Comparison of ENCODE assay signal across 36 cellular contexts in genomic region chr7:132857703-132858102, GRCh38.
"Had no signal": no experiment of that assay in that cellular context is flagged by ENCODE, and none has a peak within 500 bp of the region (broad histone marks: within the 10 kb centered on the region; RNA-seq: fewer than 3 reads in every experiment).

No MANE protein-coding gene starts in this region.

- H3K4me3 ChIP-seq: adrenal gland, body of pancreas, esophagus muscularis mucosa, gastrocnemius medialis had no signal

- DNase-seq: activated CD4-positive, alpha-beta memory T cell treated with anti-CD3 and anti-CD28 coated beads for 36 hours; activated CD4-positive, alpha-beta T cell treated with anti-CD3 and anti-CD28 coated beads for 36 hours; activated CD4-positive, alpha-beta T cell treated with anti-CD3 and anti-CD28 coated beads, Interleukin-2, amount 10 ng/mL, durations not matched to agents 24 days and 14 days; activated CD4-positive, CD25-positive, alpha-beta regulatory T cell; activated CD4-positive, CD25-positive, alpha-beta regulatory T cell treated with anti-CD3 and anti-CD28 coated beads, Interleukin-2, amount 50 U/mL, for 72 hours; activated CD8-positive, alpha-beta memory T cell treated with anti-CD3 and anti-CD28 coated beads, Interleukin-2, amount 10 ng/mL, durations not matched to agents 7 days and 5 days; activated CD8-positive, alpha-beta memory T cell treated with anti-CD3 and anti-CD28 coated beads, Interleukin-2, amount 50 U/mL, for 4 hours; activated CD8-positive, alpha-beta T cell treated with anti-CD3 and anti-CD28 coated beads, Interleukin-2, amount 10 ng/mL, durations not matched to agents 7 days and 5 days; activated effector memory CD4-positive, alpha-beta T cell treated with anti-CD3 and anti-CD28 coated beads, Interleukin-2, amount 50 U/mL, for 16 hours; activated naive CD4-positive, alpha-beta T cell treated with anti-CD3 and anti-CD28 coated beads for 36 hours; activated naive CD8-positive, alpha-beta T cell treated with anti-CD3 and anti-CD28 coated beads for 36 hours; activated naive CD8-positive, alpha-beta T cell treated with anti-CD3 and anti-CD28 coated beads, Interleukin-2, amount 50 U/mL, for 24 hours; activated T-cell treated with anti-CD3 and anti-CD28 coated beads, Interleukin-2, amount 50 U/mL, for 1 hour; activated T-cell treated with anti-CD3 and anti-CD28 coated beads, Interleukin-2, amount 50 U/mL, for 48 hours; adrenal gland; amygdala; aorta; body of pancreas; caudate nucleus; cortex of kidney; dermis blood vessel endothelial cell; effector CD4-positive, alpha-beta T cell; effector memory CD8-positive, alpha-beta T cell; erythroblast; glutamatergic neuron; T-cell; T-helper 17 cell; T1000; WERI-Rb-1 had no signal

- H3K36me3 ChIP-seq: adrenal gland, esophagus muscularis mucosa, gastrocnemius medialis, WERI-Rb-1 had no signal

- H3K27me3 ChIP-seq: adrenal gland, body of pancreas, esophagus muscularis mucosa, foreskin keratinocyte, gastrocnemius medialis had no signal

- H3K27ac Mint-ChIP-seq: activated CD4-positive, alpha-beta memory T cell treated with anti-CD3 and anti-CD28 coated beads for 36 hours; activated CD4-positive, alpha-beta T cell treated with anti-CD3 and anti-CD28 coated beads for 36 hours; activated CD4-positive, alpha-beta T cell treated with anti-CD3 and anti-CD28 coated beads, Interleukin-2, amount 10 ng/mL, durations not matched to agents 24 days and 14 days; activated CD8-positive, alpha-beta memory T cell treated with anti-CD3 and anti-CD28 coated beads, Interleukin-2, amount 10 ng/mL, durations not matched to agents 7 days and 5 days; activated CD8-positive, alpha-beta T cell treated with anti-CD3 and anti-CD28 coated beads, Interleukin-2, amount 10 ng/mL, durations not matched to agents 7 days and 5 days; activated naive CD4-positive, alpha-beta T cell treated with anti-CD3 and anti-CD28 coated beads for 36 hours; activated naive CD8-positive, alpha-beta T cell treated with anti-CD3 and anti-CD28 coated beads for 36 hours; activated naive CD8-positive, alpha-beta T cell treated with anti-CD3 and anti-CD28 coated beads, Interleukin-2, amount 50 U/mL, for 24 hours; activated T-helper 2 cell treated with anti-CD3 and anti-CD28 coated beads, Interferon-gamma antibody, Interleukin-2, Interleukin-4, amounts not matched to agents 10 μg/mL and 5 μg/mL and 100 μg/mL, durations not matched to agents 14 hours and 24 hours and 36 hours; effector memory CD8-positive, alpha-beta T cell; T-cell; T-helper 2 cell treated with Interferon-gamma antibody and Interleukin-4, amounts not matched to agents 5 μg/mL and 100 μg/mL, for 36 hours had no signal

- H3K27me3 Mint-ChIP-seq: activated CD4-positive, alpha-beta memory T cell treated with anti-CD3 and anti-CD28 coated beads for 36 hours; activated CD4-positive, alpha-beta T cell treated with anti-CD3 and anti-CD28 coated beads for 36 hours; activated CD4-positive, alpha-beta T cell treated with anti-CD3 and anti-CD28 coated beads, Interleukin-2, amount 10 ng/mL, durations not matched to agents 24 days and 14 days; activated CD8-positive, alpha-beta memory T cell treated with anti-CD3 and anti-CD28 coated beads, Interleukin-2, amount 10 ng/mL, durations not matched to agents 7 days and 5 days; activated naive CD4-positive, alpha-beta T cell treated with anti-CD3 and anti-CD28 coated beads, Interleukin-2, amount 50 U/mL, for 24 hours; activated naive CD8-positive, alpha-beta T cell treated with anti-CD3 and anti-CD28 coated beads for 36 hours; activated naive CD8-positive, alpha-beta T cell treated with anti-CD3 and anti-CD28 coated beads, Interleukin-2, amount 50 U/mL, for 24 hours; effector memory CD8-positive, alpha-beta T cell; T-cell; T-helper 17 cell had no signal

- H3K9me3 Mint-ChIP-seq: activated CD4-positive, alpha-beta memory T cell treated with anti-CD3 and anti-CD28 coated beads for 36 hours; activated CD4-positive, alpha-beta T cell treated with anti-CD3 and anti-CD28 coated beads, Interleukin-2, amount 10 ng/mL, durations not matched to agents 24 days and 14 days; activated naive CD4-positive, alpha-beta T cell treated with anti-CD3 and anti-CD28 coated beads for 36 hours; activated naive CD4-positive, alpha-beta T cell treated with anti-CD3 and anti-CD28 coated beads, Interleukin-2, amount 50 U/mL, for 24 hours; activated naive CD8-positive, alpha-beta T cell treated with anti-CD3 and anti-CD28 coated beads, Interleukin-2, amount 50 U/mL, for 24 hours; activated T-helper 1 cell treated with anti-CD3 and anti-CD28 coated beads, Interleukin-12 subunit alpha, Interleukin-12 subunit beta, Interleukin-2, Interleukin-4 antibody, amounts not matched to agents 30 ng/mL and 10 ng/mL and 1 ng/mL, durations not matched to agents 14 hours and 24 hours and 36 hours; activated T-helper 2 cell treated with anti-CD3 and anti-CD28 coated beads, Interferon-gamma antibody, Interleukin-2, Interleukin-4, amounts not matched to agents 10 μg/mL and 5 μg/mL and 100 μg/mL, durations not matched to agents 14 hours and 24 hours and 36 hours; effector memory CD8-positive, alpha-beta T cell; T-cell; T-helper 2 cell treated with Interferon-gamma antibody and Interleukin-4, amounts not matched to agents 5 μg/mL and 100 μg/mL, for 36 hours had no signal

- H3K4me1 ChIP-seq: adrenal gland, esophagus muscularis mucosa, foreskin keratinocyte, gastrocnemius medialis had no signal

- H3K27ac ChIP-seq: adrenal gland, body of pancreas, esophagus muscularis mucosa, foreskin keratinocyte, WERI-Rb-1 had no signal

- ATAC-seq: activated CD4-positive, alpha-beta T cell treated with anti-CD3 and anti-CD28 coated beads for 36 hours; activated CD8-positive, alpha-beta memory T cell treated with anti-CD3 and anti-CD28 coated beads, Interleukin-2, amount 10 ng/mL, durations not matched to agents 7 days and 5 days; activated CD8-positive, alpha-beta T cell treated with anti-CD3 and anti-CD28 coated beads, Interleukin-2, amount 10 ng/mL, durations not matched to agents 7 days and 5 days; activated naive CD8-positive, alpha-beta T cell treated with anti-CD3 and anti-CD28 coated beads, Interleukin-2, amount 50 U/mL, for 24 hours; body of pancreas; effector memory CD8-positive, alpha-beta T cell; foreskin keratinocyte; T-cell; T-helper 17 cell had no signal

- H3K4me3 Mint-ChIP-seq: activated CD4-positive, alpha-beta memory T cell treated with anti-CD3 and anti-CD28 coated beads for 36 hours; activated CD4-positive, alpha-beta T cell treated with anti-CD3 and anti-CD28 coated beads for 36 hours; activated CD4-positive, alpha-beta T cell treated with anti-CD3 and anti-CD28 coated beads, Interleukin-2, amount 10 ng/mL, durations not matched to agents 24 days and 14 days; activated CD8-positive, alpha-beta memory T cell treated with anti-CD3 and anti-CD28 coated beads, Interleukin-2, amount 10 ng/mL, durations not matched to agents 7 days and 5 days; activated CD8-positive, alpha-beta T cell treated with anti-CD3 and anti-CD28 coated beads, Interleukin-2, amount 10 ng/mL, durations not matched to agents 7 days and 5 days; activated naive CD4-positive, alpha-beta T cell treated with anti-CD3 and anti-CD28 coated beads for 36 hours; activated naive CD4-positive, alpha-beta T cell treated with anti-CD3 and anti-CD28 coated beads, Interleukin-2, amount 50 U/mL, for 24 hours; activated naive CD8-positive, alpha-beta T cell treated with anti-CD3 and anti-CD28 coated beads for 36 hours; activated naive CD8-positive, alpha-beta T cell treated with anti-CD3 and anti-CD28 coated beads, Interleukin-2, amount 50 U/mL, for 24 hours; activated T-helper 1 cell treated with anti-CD3 and anti-CD28 coated beads, Interleukin-12 subunit alpha, Interleukin-12 subunit beta, Interleukin-2, Interleukin-4 antibody, amounts not matched to agents 30 ng/mL and 10 ng/mL and 1 ng/mL, durations not matched to agents 14 hours and 24 hours and 36 hours; effector memory CD8-positive, alpha-beta T cell; T-cell; T-helper 17 cell; T-helper 2 cell treated with Interferon-gamma antibody and Interleukin-4, amounts not matched to agents 5 μg/mL and 100 μg/mL, for 36 hours had no signal
